1 cellular context compared by ENCODE assay signal in genomic region chr21:29146726-29147125, GRCh38.
TF ChIP-seq lines count a peak whose summit lies in the region.

No MANE protein-coding gene starts in this region.

TF ChIP-seq in HEK293T, 16 proteins besides CTCF, POLR2A, EP300 and RAD21:
- no peak for TF ChIP-seq SP1 (IDR thresholded peaks at IDR 0.05)
- TF ChIP-seq FOXA1 (IDR thresholded peaks at IDR 0.05), result no peak
- no peak for TF ChIP-seq CTBP1 (IDR thresholded peaks at IDR 0.05; ENCODE audit: borderline replicate concordance)
- no peak for TF ChIP-seq L3MBTL2 (conservative IDR thresholded peaks at IDR 0.05)
- no peak for TF ChIP-seq FOXM1 (IDR thresholded peaks at IDR 0.05; ENCODE audit: borderline replicate concordance)
- TF ChIP-seq PKNOX1 (IDR thresholded peaks at IDR 0.05), result no peak
- no peak for TF ChIP-seq HDGF (IDR thresholded peaks at IDR 0.05; ENCODE audit: borderline replicate concordance)
- TF ChIP-seq ELF4 (IDR thresholded peaks at IDR 0.05), result no peak
- no peak for TF ChIP-seq FOXK2 (IDR thresholded peaks at IDR 0.05)
- TF ChIP-seq NFRKB (IDR thresholded peaks at IDR 0.05), result no peak
- TF ChIP-seq TARDBP (IDR thresholded peaks at IDR 0.05), result no peak
- no peak for TF ChIP-seq ZNF384 (IDR thresholded peaks at IDR 0.05)
- no peak for TF ChIP-seq BHLHE40 (IDR thresholded peaks at IDR 0.05; ENCODE audit: borderline replicate concordance)
- TF ChIP-seq SUZ12 (IDR thresholded peaks at IDR 0.05), result no peak
- TF ChIP-seq ARNT (IDR thresholded peaks at IDR 0.05), result no peak
- TF ChIP-seq LEF1 (IDR thresholded peaks at IDR 0.05; ENCODE audit: borderline replicate concordance), result no peak
